ENCODE assay signal across 18 cellular contexts in genomic region chr10:28872592-28873165, GRCh38.
A peak's percentile ranks its signal among the peaks of the same experiment; 100 is the strongest.
DNase-seq lines count a peak whose midpoint lies in the region; ATAC-seq and TF ChIP-seq lines count a peak whose summit lies in the region.
"Had no signal": no experiment of that assay in that cellular context is flagged by ENCODE, and none has a peak within 500 bp of the region (broad histone marks: within the 10 kb centered on the region; RNA-seq: fewer than 3 reads in every experiment).

No MANE protein-coding gene starts in this region.

- intact Hi-C loops in heart left ventricle (cut with DNase I): loop anchor here in 2 of 10 donors (10.0 kb wide), 1 partner anchor 198 kb away; the partner anchor contains the start of gene BAMBI (in 2 of the 2)
- intact Hi-C loops in posterior cingulate gyrus (cut with DNase I): no loop called here

- H4K20me1 ChIP-seq in osteoblast (ENCODE audit: insufficient read depth, low read length): no peaks in the 10 kb centered on the region

- H3K4me1 ChIP-seq in liver (ENCODE audit: control insufficient read depth in 4 of 4, insufficient read depth in 4 of 4, low read length in 3 of 4): peaks cover 0 to 7% (median 6%) of the 10 kb centered on the region in 4 donors
- H3K4me1 ChIP-seq in heart left ventricle: peaks cover 0 to 3% (median 0%) of the 10 kb centered on the region in 12 donors
- no peaks in the 10 kb centered on the region for H3K4me1 ChIP-seq in osteoblast (ENCODE audit: insufficient read depth, low read length)

- no peak overlapping the region for H2AFZ ChIP-seq in osteoblast (ENCODE audit: low read length)

- peak in 1 of 2 donors; percentile 41 for TF ChIP-seq RAD21 in liver (IDR thresholded peaks at IDR 0.05)

- H3K27me3 ChIP-seq in liver (ENCODE audit: control insufficient read depth in 4 of 4, insufficient read depth in 4 of 4, low read length in 3 of 4): no peaks in the 10 kb centered on the region
- peaks cover 0 to 2% (median 0%) of the 10 kb centered on the region in 9 donors for H3K27me3 ChIP-seq in heart left ventricle
- H3K27me3 ChIP-seq in osteoblast (ENCODE audit: insufficient read depth, low read length): peaks cover 4% of the 10 kb centered on the region

- TF ChIP-seq CTCF in choroid plexus epithelial cell (conservative IDR thresholded peaks at IDR 0.05; ENCODE audit: low read depth, low read length) (no peak), liver (IDR thresholded peaks at IDR 0.05; ENCODE audit: low read depth, low read length, missing input control) (no peak), heart left ventricle (IDR thresholded peaks at IDR 0.05) (no peak), osteoblast (IDR thresholded peaks at IDR 0.05; ENCODE audit: extremely low read depth, low read depth, low read length) (no peak)

- H3K27ac ChIP-seq in liver (ENCODE audit: low read depth in 1 of 2, low read length in 2 of 2) (no peak overlapping the region), heart left ventricle (no peak overlapping the region), osteoblast (ENCODE audit: low read depth, low read length) (no peak overlapping the region)
- H3K27ac ChIP-seq: C4-2B had no signal

- DNase-seq in GF-D8 (lab: John Stamatoyannopoulos, UW) (peak; percentile 35), NCI-H226 (peak; percentile 52), choroid plexus epithelial cell (ENCODE audit: low read depth) (peak; percentile 78), heart left ventricle (no peak), osteoblast (ENCODE audit: insufficient read length, low spot score, missing footprints) (no peak), posterior cingulate gyrus (no peak)
- DNase-seq: DMS 273 treated with DMSO at 0.1 percent for 48 hours, GDM1, NCI-H1092, NCI-H146, NCI-H2081 treated with DMSO at 0.1 percent for 48 hours, NCI-H510A treated with DMSO at 0.1 percent for 48 hours, SHP77 had no signal

- H3K4me3 ChIP-seq in choroid plexus epithelial cell (ENCODE audit: low read depth, low read length) (no peak overlapping the region), liver (ENCODE audit: low read depth in 1 of 3, low read length in 3 of 3) (no peak overlapping the region), heart left ventricle (no peak overlapping the region), osteoblast (ENCODE audit: insufficient read depth, low read length) (no peak overlapping the region)
- H3K4me3 ChIP-seq: A549 had no signal

- ATAC-seq in heart left ventricle (no peak), GM18909 (IDR thresholded peaks at IDR 0.05; ENCODE audit: poor library complexity, unreplicated experiment) (no peak)
- ATAC-seq: A549, SK-N-SH treated with all-trans-retinoic acid at 6 μM for 48 hours had no signal

- H3K9ac ChIP-seq in liver (ENCODE audit: low read depth in 1 of 2, low read length in 2 of 2): no peak overlapping the region

- H3K9me3 ChIP-seq in liver (ENCODE audit: control insufficient read depth in 4 of 4, low read length in 3 of 4) (no peaks in the 10 kb centered on the region), heart left ventricle (no peaks in the 10 kb centered on the region), osteoblast (ENCODE audit: low read depth, low read length) (no peaks in the 10 kb centered on the region)
- H3K9me3 ChIP-seq: A549 had no signal

- TF ChIP-seq POLR2A in heart left ventricle (IDR thresholded peaks at IDR 0.05): no peak

- H3K4me2 ChIP-seq in osteoblast (ENCODE audit: insufficient read depth, low read length): no peak overlapping the region

- H3K36me3 ChIP-seq in liver (ENCODE audit: control insufficient read depth in 4 of 4, insufficient read depth in 3 of 4, low read depth in 1 of 4, low read length in 3 of 4): no peaks in the 10 kb centered on the region
- H3K36me3 ChIP-seq in heart left ventricle: no peaks in the 10 kb centered on the region
- no peaks in the 10 kb centered on the region for H3K36me3 ChIP-seq in osteoblast (ENCODE audit: insufficient read depth, low read length)

- WGBS in liver: 70% methylated on average over 5 of the region's 5 CpGs
- 82 to 87% (median 84%) methylated on average over 5 of the region's 5 CpGs for WGBS in heart left ventricle, 4 donors

- H3K79me2 ChIP-seq in osteoblast (ENCODE audit: insufficient read depth, low read length): no peaks in the 10 kb centered on the region

TF ChIP-seq in liver, 16 proteins besides CTCF, POLR2A, EP300 and RAD21:
- TF ChIP-seq EGR1 (IDR thresholded peaks at IDR 0.05; ENCODE audit: low read depth in 2 of 2) (no peak), FOXA2 (IDR thresholded peaks at IDR 0.05) (no peak), HNF4A (conservative IDR thresholded peaks at IDR 0.05) (peak in 1 of 2 donors; percentile 41), FOXA1 (IDR thresholded peaks at IDR 0.05) (no peak), MAX (IDR thresholded peaks at IDR 0.05) (no peak), RXRA (IDR thresholded peaks at IDR 0.05) (peak in 1 of 2 donors; percentile 11), ATF3 (IDR thresholded peaks at IDR 0.05) (peak; percentile 88), JUND (IDR thresholded peaks at IDR 0.05) (no peak), NR2F2 (IDR thresholded peaks at IDR 0.05) (no peak), ZBTB33 (IDR thresholded peaks at IDR 0.05) (no peak), GABPA (IDR thresholded peaks at IDR 0.05 in 1 of 2, conservative IDR thresholded peaks at IDR 0.05 in 1 of 2) (no peak), YY1 (IDR thresholded peaks at IDR 0.05) (no peak), REST (IDR thresholded peaks at IDR 0.05) (no peak), HNF4G (IDR thresholded peaks at IDR 0.05) (peak; percentile 8), TAF1 (conservative IDR thresholded peaks at IDR 0.05) (no peak), SP1 (IDR thresholded peaks at IDR 0.05) (no peak)

Comparison
In these comparisons a context has a peak if more than half of its experiments do, and no peak if none do; other contexts are left out.
1. DNase-seq: peak in GF-D8 (single experiment), NCI-H226 (single experiment) and choroid plexus epithelial cell (single experiment); none in heart left ventricle (0 of 5), osteoblast (single experiment) and posterior cingulate gyrus (0 of 10).